8 cellular contexts compared by ENCODE assay signal in genomic region chr3:8607285-8608040, GRCh38. TPM values are rescaled to one million over a fixed set of nuclear protein-coding genes. Genes with fewer than 3 reads are reported as not detected.
DNase-seq lines count a peak whose midpoint lies in the region; TF ChIP-seq lines count a peak whose summit lies in the region.

No MANE protein-coding gene starts in this region.

- DNase-seq in SIG-M5 treated with dmso at 0.1 percent for 504 hours (lab: John Stamatoyannopoulos, UW; ENCODE audit: unreplicated experiment) (peak; percentile 6), SIG-M5 (lab: John Stamatoyannopoulos, UW) (no peak), OCI-M1 (lab: John Stamatoyannopoulos, UW) (peak; percentile 88), fibroblast of lung (ENCODE audit: low read depth in 2 of 2) (peak; percentile 79 to 83), GOT3 (lab: John Stamatoyannopoulos, UW) (no peak)
- DNase-seq in central memory CD4-positive, alpha-beta T cell = no peak
- DNase-seq in stimulated activated CD4-positive, alpha-beta T cell treated with anti-CD3 and anti-CD28 coated beads, Interleukin-1b, Interleukin-23, amount 100 ng/mL, for 48 hours = no peak

- peak; percentile 57 for TF ChIP-seq RAD21 in neural cell (conservative IDR thresholded peaks at IDR 0.05)

- H2AFZ ChIP-seq in fibroblast of lung (ENCODE audit: low read length) (no peak overlapping the region), neural cell (ENCODE audit: low read depth, low read length) (no peak overlapping the region)

- H3K27me3 ChIP-seq in fibroblast of lung (ENCODE audit: control insufficient read depth, insufficient read depth, low read length) (no peaks in the 10 kb centered on the region), neural cell (ENCODE audit: insufficient read depth, low read depth, low read length) (no peaks in the 10 kb centered on the region)

- H3K4me3 ChIP-seq in fibroblast of lung (replicated peaks in 1 of 4; ENCODE audit: control extremely low read depth in 1 of 4, insufficient read depth in 1 of 4, low read depth in 3 of 4, low read length in 4 of 4) (no peak overlapping the region), neural cell (ENCODE audit: low read length) (no peak overlapping the region)

- H3K79me2 ChIP-seq in fibroblast of lung (ENCODE audit: control insufficient read depth, insufficient read depth, low read length) (no peaks in the 10 kb centered on the region), neural cell (replicated peaks; ENCODE audit: insufficient read depth, low read length) (no peaks in the 10 kb centered on the region)

- no peak overlapping the region for H3K4me2 ChIP-seq in fibroblast of lung (ENCODE audit: extremely low read depth, insufficient read depth, low read length)
- H3K4me2 ChIP-seq in neural cell (ENCODE audit: low read length) = no peak overlapping the region

- no peaks in the 10 kb centered on the region for H3F3A ChIP-seq in neural cell (ENCODE audit: insufficient read depth, low read length, poor library complexity, severe bottlenecking)

- TF ChIP-seq CTCF in fibroblast of lung (conservative IDR thresholded peaks at IDR 0.05 in 1 of 2, IDR thresholded peaks at IDR 0.05 in 1 of 2; ENCODE audit: low read depth in 1 of 2, low read length in 2 of 2) (peak; percentile 69 to 83), neural cell (IDR thresholded peaks at IDR 0.05; ENCODE audit: poor library complexity, severe bottlenecking) (peak; percentile 45)

- no peaks in the 10 kb centered on the region for H3K9me3 ChIP-seq in fibroblast of lung (ENCODE audit: control insufficient read depth, insufficient read depth, low read depth, low read length)
- no peaks in the 10 kb centered on the region for H3K9me3 ChIP-seq in neural cell (ENCODE audit: low read length)

- no peak for TF ChIP-seq EP300 in neural cell (conservative IDR thresholded peaks at IDR 0.05; ENCODE audit: poor library complexity, severe bottlenecking)

- peaks cover 5% of the 10 kb centered on the region for H3K4me1 ChIP-seq in fibroblast of lung (ENCODE audit: control insufficient read depth, extremely low read depth, insufficient read depth, low read length)

- no peak overlapping the region for H3K9ac ChIP-seq in fibroblast of lung (ENCODE audit: insufficient read depth, low read length)
- H3K9ac ChIP-seq in neural cell (ENCODE audit: low read length) = no peak overlapping the region

- H4K20me1 ChIP-seq in fibroblast of lung (ENCODE audit: control insufficient read depth, extremely low read depth, insufficient read depth, low read length) = no peaks in the 10 kb centered on the region
- H4K20me1 ChIP-seq in neural cell (ENCODE audit: insufficient read depth) = no peaks in the 10 kb centered on the region

- H3K9me2 ChIP-seq in neural cell (ENCODE audit: insufficient read depth, low read length) = no peaks in the 10 kb centered on the region

- H3K36me3 ChIP-seq in fibroblast of lung (ENCODE audit: control insufficient read depth, insufficient read depth, low read length) (no peaks in the 10 kb centered on the region), neural cell (ENCODE audit: insufficient read depth, low read length) (no peaks in the 10 kb centered on the region)

- H3K27ac ChIP-seq in fibroblast of lung (ENCODE audit: insufficient read depth, low read length) (no peak overlapping the region), neural cell (ENCODE audit: low read length) (no peak overlapping the region)

TF ChIP-seq in neural cell, 6 proteins besides CTCF, POLR2A, EP300 and RAD21:
- TF ChIP-seq EZH2 (IDR thresholded peaks at IDR 0.05; ENCODE audit: borderline replicate concordance, insufficient read depth, low read length, poor library complexity, severe bottlenecking) (no peak), SMC3 (conservative IDR thresholded peaks at IDR 0.05; ENCODE audit: poor library complexity) (peak; percentile 46), POLR2AphosphoS5 (IDR thresholded peaks at IDR 0.05) (no peak)
TF ChIP-seq in neural cell: peak in this region for 1.

RNA-seq across cellular contexts. Expression of gene SSUH2, which starts 37.1 kb away (rescaled TPM):
- total RNA-seq in fibroblast of lung = not detected in 2 replicates
- 0.02 TPM in 1 of 2 replicates, not detected in the other for polyA plus RNA-seq in fibroblast of lung
- not detected in 2 replicates for polyA plus RNA-seq in fibroblast of lung (2012)
- not detected in 2 replicates for polyA minus RNA-seq in fibroblast of lung (ENCODE audit: low replicate concordance)
- polyA plus RNA-seq in neural cell = 0.64 and 0.88 TPM in 2 replicates
- 1.2 and 1.5 TPM in 2 replicates for polyA minus RNA-seq in neural cell

Comparison
In these comparisons a context has a peak if more than half of its experiments do, and no peak if none do; other contexts are left out.
1. DNase-seq: peak in SIG-M5 treated with dmso at 0.1 percent for 504 hours (single experiment), OCI-M1 (single experiment) and fibroblast of lung (2 of 2); none in SIG-M5 (single experiment), central memory CD4-positive, alpha-beta T cell (single experiment), stimulated activated CD4-positive, alpha-beta T cell treated with anti-CD3 and anti-CD28 coated beads, Interleukin-1b, Interleukin-23, amount 100 ng/mL, for 48 hours (single experiment) and GOT3 (single experiment).